Comparison of ENCODE assay signal across 7 cellular contexts in the genomic region with DNA sequence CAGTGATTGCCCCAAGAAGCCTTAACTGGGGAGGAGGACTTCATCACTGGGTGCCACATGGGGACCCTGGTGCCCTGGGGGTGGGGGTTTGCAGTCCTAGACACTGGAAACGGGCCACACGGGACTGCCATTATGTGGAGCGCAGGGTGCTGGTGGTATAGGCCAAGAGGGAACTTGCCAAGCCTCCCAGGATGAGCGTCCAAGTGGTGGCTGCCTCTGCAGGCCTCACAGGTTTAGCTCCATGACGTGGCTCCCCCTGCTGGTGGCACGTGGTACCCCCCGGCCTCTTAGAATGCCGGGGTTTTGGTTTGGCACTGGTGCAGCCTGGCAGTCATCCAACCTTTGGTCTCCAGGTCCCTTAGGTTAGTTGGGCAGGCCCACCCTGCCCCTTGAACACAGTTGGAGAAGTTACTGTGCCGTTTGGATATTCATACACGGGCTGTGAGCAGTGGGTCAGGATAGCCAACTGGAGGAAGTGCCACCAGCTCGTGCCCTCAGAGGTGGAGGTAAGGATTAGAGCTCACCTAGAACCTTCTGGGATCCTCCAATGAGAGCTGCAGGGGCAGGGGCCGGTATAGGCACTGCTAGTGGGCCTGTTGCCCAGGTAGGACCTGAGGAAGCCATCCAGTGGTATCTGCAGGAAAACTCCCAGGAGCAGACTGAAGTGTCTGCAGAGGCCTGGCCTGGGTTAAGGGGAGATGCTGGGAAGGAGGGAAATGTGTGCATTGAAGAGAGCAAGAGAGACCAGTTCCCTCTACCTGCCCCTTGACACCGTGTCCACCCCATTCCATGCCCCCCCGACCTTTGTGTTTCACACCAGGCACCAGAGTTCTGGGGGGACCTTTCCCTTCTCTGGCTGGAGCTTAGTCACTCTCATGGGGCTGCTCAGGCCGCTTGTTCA. TPM values are rescaled to one million over a fixed set of nuclear protein-coding genes. Genes with fewer than 3 reads are reported as not detected.
A peak's percentile ranks its signal among the peaks of the same experiment; 100 is the strongest.
DNase-seq lines count a peak whose midpoint lies in the region; ATAC-seq and TF ChIP-seq lines count a peak whose summit lies in the region.

No MANE protein-coding gene starts in this region.

- H3K4me1 Mint-ChIP-seq in nephron progenitor cell: peaks cover 55% of the 10 kb centered on the region
- peaks cover 43% of the 10 kb centered on the region for H3K4me1 Mint-ChIP-seq in stimulated activated naive CD8-positive, alpha-beta T cell treated with anti-CD3 and anti-CD28 coated beads, Interleukin-15, Interleukin-2, amounts not matched to agents 100 ng/mL and 50 ng/mL, for 24 hours (ENCODE audit: low read depth)

- CTCF ChIA-PET in RWPE1 (lab: Yijun Ruan, JAX): interaction anchor here (0.5 to 3.7 kb wide), 22 partner anchors 8 to 232 kb away, joined by 3 to 111 read pairs (median 5); no protein-coding TSS in a partner anchor

- H3K27ac ChIP-seq in RWPE1: peak overlapping the region; percentile 87

- peaks cover 2% of the 10 kb centered on the region for H3K27me3 Mint-ChIP-seq in nephron progenitor cell (ENCODE audit: low read depth, poor library complexity)
- no peaks in the 10 kb centered on the region for H3K27me3 Mint-ChIP-seq in stimulated activated naive CD8-positive, alpha-beta T cell treated with anti-CD3 and anti-CD28 coated beads, Interleukin-15, Interleukin-2, amounts not matched to agents 100 ng/mL and 50 ng/mL, for 24 hours

- H3K4me3 ChIP-seq in fibroblast of the aortic adventitia (ENCODE audit: low read depth, low read length): no peak overlapping the region

- H3K27ac Mint-ChIP-seq in nephron progenitor cell: peak overlapping the region; percentile 99
- peak overlapping the region; percentile 96 for H3K27ac Mint-ChIP-seq in stimulated activated naive CD8-positive, alpha-beta T cell treated with anti-CD3 and anti-CD28 coated beads, Interleukin-15, Interleukin-2, amounts not matched to agents 100 ng/mL and 50 ng/mL, for 24 hours

- H3K9me3 Mint-ChIP-seq in nephron progenitor cell: no peaks in the 10 kb centered on the region
- no peaks in the 10 kb centered on the region for H3K9me3 Mint-ChIP-seq in stimulated activated naive CD8-positive, alpha-beta T cell treated with anti-CD3 and anti-CD28 coated beads, Interleukin-15, Interleukin-2, amounts not matched to agents 100 ng/mL and 50 ng/mL, for 24 hours

- peak overlapping the region; percentile 57 for H3K4me3 Mint-ChIP-seq in nephron progenitor cell
- H3K4me3 Mint-ChIP-seq in stimulated activated naive CD8-positive, alpha-beta T cell treated with anti-CD3 and anti-CD28 coated beads, Interleukin-15, Interleukin-2, amounts not matched to agents 100 ng/mL and 50 ng/mL, for 24 hours: peak overlapping the region; percentile 72

- H3K36me3 Mint-ChIP-seq in nephron progenitor cell (ENCODE audit: low read depth): peaks cover 19% of the 10 kb centered on the region
- peaks cover 39% of the 10 kb centered on the region for H3K36me3 Mint-ChIP-seq in stimulated activated naive CD8-positive, alpha-beta T cell treated with anti-CD3 and anti-CD28 coated beads, Interleukin-15, Interleukin-2, amounts not matched to agents 100 ng/mL and 50 ng/mL, for 24 hours (ENCODE audit: low read depth)

- POLR2A ChIA-PET in RWPE1 (lab: Yijun Ruan, JAX; ENCODE audit: low non-redundant PET): interaction anchor here (0.8 to 1.9 kb wide), 4 partner anchors 12 to 36 kb away, joined by 3 to 9 read pairs (median 8); no protein-coding TSS in a partner anchor

- DNase-seq in LHCN-M2 (ENCODE audit: low read depth) (peak; percentile 84), RWPE1 (ENCODE audit: low spot score) (peak; percentile 89), fibroblast of the aortic adventitia (ENCODE audit: low read depth) (peak; percentile 89), nephron progenitor cell (peak; percentile 91)
- DNase-seq in activated T-helper 9 cell treated with anti-CD3 and anti-CD28 coated beads, Interleukin-2, amount 50 U/mL, for 16 hours (ENCODE audit: low read depth): peak; percentile 82

- TF ChIP-seq CTCF in RWPE1 (conservative IDR thresholded peaks at IDR 0.05; ENCODE audit: low read depth) (peak; percentile 91), fibroblast of the aortic adventitia (IDR thresholded peaks at IDR 0.05; ENCODE audit: insufficient read depth, low read length) (peak; percentile 93), nephron progenitor cell (IDR thresholded peaks at IDR 0.05) (peak; percentile 90)

- peak; percentile 22 for ATAC-seq in GM18498 (IDR thresholded peaks at IDR 0.05; ENCODE audit: unreplicated experiment)

RNA-seq across cellular contexts. Expression of a gene that starts 5.7 kb away (rescaled TPM):
- 836 and 882 TPM in 2 replicates for total RNA-seq in LHCN-M2 (2014; rRNA removed)
- polyA plus RNA-seq in LHCN-M2 (2012): 708 TPM
- total RNA-seq in fibroblast of the aortic adventitia (ENCODE audit: low replicate concordance): 893 and 2,614 TPM in 2 replicates
